Comparison of ENCODE assay signal across 17 cellular contexts in the genomic region with DNA sequence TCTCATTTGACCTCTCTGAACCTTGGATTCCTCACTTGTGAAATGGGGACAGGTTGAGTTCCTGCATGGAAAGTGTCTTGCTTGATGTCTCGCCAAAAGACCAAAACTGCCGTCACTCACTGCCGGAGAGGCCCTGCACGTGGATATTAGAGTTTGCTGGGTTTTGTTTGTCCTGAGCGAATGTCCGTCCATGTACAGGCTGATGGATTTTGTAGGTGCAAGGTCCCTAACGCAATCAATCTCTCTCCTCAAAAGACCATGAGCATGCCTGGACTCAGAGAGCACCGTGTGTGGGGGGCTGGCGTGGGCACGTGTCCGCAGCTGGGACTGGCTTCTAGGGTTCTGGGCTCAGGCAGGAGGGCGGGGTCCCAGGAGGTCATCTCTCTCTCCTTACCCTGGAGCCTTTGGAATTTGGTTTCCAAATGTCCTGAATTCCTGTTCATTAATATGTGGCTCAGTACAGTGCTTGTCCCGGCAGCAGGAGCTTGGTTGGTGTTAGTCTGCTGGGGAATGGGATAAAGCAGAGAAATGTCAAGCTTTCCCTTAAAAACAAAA.
DNase-seq lines count a peak whose midpoint lies in the region; ATAC-seq and TF ChIP-seq lines count a peak whose summit lies in the region.
"Had no signal": no experiment of that assay in that cellular context is flagged by ENCODE, and none has a peak within 500 bp of the region (broad histone marks: within the 10 kb centered on the region; RNA-seq: fewer than 3 reads in every experiment).

No MANE protein-coding gene starts in this region.

- peaks cover 26 to 68% (median 55%) of the 10 kb centered on the region in 9 donors for H3K4me1 ChIP-seq in heart right ventricle
- peaks cover 8% of the 10 kb centered on the region for H3K4me1 ChIP-seq in right cardiac atrium (ENCODE audit: control insufficient read depth, insufficient read depth, low read length)
- peaks cover 16% of the 10 kb centered on the region for H3K4me1 ChIP-seq in psoas muscle

- ATAC-seq in heart right ventricle (no peak), right cardiac atrium (no peak), psoas muscle (no peak), HG03442 (IDR thresholded peaks at IDR 0.05; ENCODE audit: unreplicated experiment) (no peak)
- ATAC-seq: SK-N-SH treated with all-trans-retinoic acid at 6 μM for 48 hours had no signal

- no peak for DNase-seq in heart right ventricle
- no peak for DNase-seq in cardiac septum (ENCODE audit: low spot score)
- DNase-seq in right cardiac atrium: no peak
- DNase-seq in psoas muscle: peak in 1 of 2 donors; percentile 50
- DNase-seq in anterior cingulate cortex (lab: John Stamatoyannopoulos, UW): no peak
- DNase-seq in NCI-H146 (lab: John Stamatoyannopoulos, UW): no peak
- DNase-seq in cerebellar nuclear complex (lab: John Stamatoyannopoulos, UW): no peak
- DNase-seq: activated CD4-positive, alpha-beta T cell treated with anti-CD3 and anti-CD28 coated beads for 4 hours; activated CD8-positive, alpha-beta memory T cell treated with anti-CD3 and anti-CD28 coated beads, Interleukin-2, amount 50 U/mL, for 48 hours; activated gamma-delta T cell treated with Interleukin-2 at 50 U/mL for 16 hours; Kasumi-1; NCI-H1092 treated with DMSO at 0.1 percent for 48 hours; NCI-H774; PC-9 had no signal

- 74 to 80% methylated on average over 13 of the region's 13 CpGs for WGBS in heart right ventricle, 2 donors
- WGBS in right cardiac atrium: 62% methylated on average over 13 of the region's 13 CpGs
- 71 to 81% (median 72%) methylated on average over 13 of the region's 13 CpGs for WGBS in psoas muscle, 3 donors

- H3K36me3 ChIP-seq in heart right ventricle (no peaks in the 10 kb centered on the region), psoas muscle (ENCODE audit: insufficient read depth in 1 of 2, low read depth in 1 of 2) (no peaks in the 10 kb centered on the region)

- H3K27ac ChIP-seq in heart right ventricle: peak overlapping the region in 7 of 10 donors; percentile 3 to 94 (median 48)
- peak overlapping the region; percentile 6 for H3K27ac ChIP-seq in right cardiac atrium (ENCODE audit: low read length)
- peak overlapping the region; percentile 21 for H3K27ac ChIP-seq in psoas muscle
- H3K27ac ChIP-seq: PC-9 had no signal

- intact Hi-C loops in heart right ventricle (cut with DNase I): loop anchor here in 6 of 10 donors (5.0 to 10.0 kb wide), 7 partner anchors 83 to 291 kb away; partner anchors contain the start of gene IER5L (in 2 of the 6)
- intact Hi-C loops in cardiac septum (cut with DNase I): loop anchor here (5.0 kb wide), 1 partner anchor 288 kb away; no protein-coding TSS in a partner anchor
- intact Hi-C loops in right cardiac atrium (cut with DNase I): loop anchor here in 2 of 4 donors (5.0 to 10.0 kb wide), 2 partner anchors 142 to 161 kb away; no protein-coding TSS in a partner anchor
- intact Hi-C loops in psoas muscle (cut with DNase I): no loop called here

- H3K9me3 ChIP-seq in heart right ventricle: no peaks in the 10 kb centered on the region
- H3K9me3 ChIP-seq in right cardiac atrium (ENCODE audit: control insufficient read depth, low read length): no peaks in the 10 kb centered on the region
- H3K9me3 ChIP-seq in psoas muscle: no peaks in the 10 kb centered on the region

- TF ChIP-seq CTCF in heart right ventricle (IDR thresholded peaks at IDR 0.05) (no peak), psoas muscle (IDR thresholded peaks at IDR 0.05) (no peak)

- H3K4me3 ChIP-seq in heart right ventricle (no peak overlapping the region), right cardiac atrium (ENCODE audit: low read length) (no peak overlapping the region), psoas muscle (no peak overlapping the region)
- H3K4me3 ChIP-seq: PC-9, skin epidermis had no signal

- H3K27me3 ChIP-seq in heart right ventricle (no peaks in the 10 kb centered on the region), right cardiac atrium (ENCODE audit: control insufficient read depth, insufficient read depth) (no peaks in the 10 kb centered on the region), psoas muscle (ENCODE audit: insufficient read depth in 3 of 3, low read length in 2 of 3) (no peaks in the 10 kb centered on the region)

Comparison
In these comparisons a context has a peak if more than half of its experiments do, and no peak if none do; other contexts are left out.
1. intact Hi-C loops: an anchor here in heart right ventricle (5.0 to 10.0 kb wide) and cardiac septum (5.0 kb wide); none called in psoas muscle.